8 cellular contexts compared by ENCODE assay signal in the genomic region with DNA sequence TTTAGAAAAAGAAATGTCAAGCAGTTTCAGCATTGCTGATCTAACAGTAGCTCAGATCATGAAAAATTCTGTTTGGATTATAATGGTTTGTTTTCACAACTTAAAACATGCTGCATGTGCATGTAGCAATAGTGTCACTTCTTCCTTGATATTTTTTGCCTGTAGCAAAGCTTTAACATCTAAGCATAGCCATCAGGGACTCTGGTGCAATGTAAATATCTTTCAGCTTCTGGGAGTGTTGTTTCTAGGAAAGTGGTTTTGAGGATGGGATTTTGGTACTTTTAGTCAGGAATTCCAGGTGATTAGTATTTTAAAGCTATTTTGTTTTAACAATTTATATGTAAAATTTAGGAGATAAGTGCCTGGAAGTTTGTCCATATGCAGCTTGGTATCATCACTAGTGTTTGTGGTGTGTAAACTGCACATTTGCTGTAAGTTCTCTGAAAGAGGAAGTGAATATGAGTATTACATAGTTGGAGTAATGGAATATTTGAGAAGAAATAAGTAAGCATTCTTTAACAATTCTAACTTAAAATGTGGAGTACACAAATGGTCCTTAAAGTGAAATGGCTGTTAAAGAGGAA. TPM values are rescaled to one million over a fixed set of nuclear protein-coding genes. Genes with fewer than 3 reads are reported as not detected.
DNase-seq lines count a peak whose midpoint lies in the region; ATAC-seq, FAIRE-seq and TF ChIP-seq lines count a peak whose summit lies in the region.

No MANE protein-coding gene starts in this region.

- H3K9me3 ChIP-seq in heart left ventricle (no peaks in the 10 kb centered on the region), kidney (ENCODE audit: control insufficient read depth in 1 of 2, low read length in 2 of 2) (no peaks in the 10 kb centered on the region), tibial nerve (no peaks in the 10 kb centered on the region)

- intact Hi-C loops in heart left ventricle (cut with DNase I) = loop anchor here in 7 of 10 donors (5.0 to 10.0 kb wide), 5 partner anchors 41 to 59 kb away; no protein-coding TSS in a partner anchor
- intact Hi-C loops in Right ventricle myocardium superior (cut with DNase I) = loop anchor here (10.0 kb wide), 1 partner anchor 57 kb away; no protein-coding TSS in a partner anchor
- intact Hi-C loops in kidney (cut with DNase I) = no loop called here

- TF ChIP-seq EP300 in tibial nerve (IDR thresholded peaks at IDR 0.05) = no peak

- H3K4me3 Mint-ChIP-seq in activated CD8-positive, alpha-beta T cell treated with anti-CD3 and anti-CD28 coated beads, Interleukin-2, amount 10 ng/mL, durations not matched to agents 7 days and 5 days = peak overlapping the region; percentile 98

- CTCF ChIA-PET in activated CD8-positive, alpha-beta T cell treated with anti-CD3 and anti-CD28 coated beads, Interleukin-2, amount 10 ng/mL, durations not matched to agents 7 days and 5 days (lab: Charles Lee) = interaction anchor here (0.6 to 3.4 kb wide), 14 partner anchors 10 to 343 kb away, joined by 3 to 16 read pairs (median 4); a partner anchor contains a TSS
- CTCF ChIA-PET in HEK293T (lab: Yijun Ruan, JAX) = interaction anchor here (0.6 to 1.0 kb wide), 2 partner anchors 61 to 66 kb away, joined by 3 to 5 read pairs; no protein-coding TSS in a partner anchor

- H3K27ac Mint-ChIP-seq in activated CD8-positive, alpha-beta T cell treated with anti-CD3 and anti-CD28 coated beads, Interleukin-2, amount 10 ng/mL, durations not matched to agents 7 days and 5 days = peak overlapping the region; percentile 96

- H3K4me1 Mint-ChIP-seq in activated CD8-positive, alpha-beta T cell treated with anti-CD3 and anti-CD28 coated beads, Interleukin-2, amount 10 ng/mL, durations not matched to agents 7 days and 5 days (ENCODE audit: low read depth) = peaks cover 50% of the 10 kb centered on the region

- ATAC-seq in heart left ventricle = no peak
- ATAC-seq in Right ventricle myocardium superior (ENCODE audit: poor library complexity) = no peak
- ATAC-seq in activated CD8-positive, alpha-beta T cell treated with anti-CD3 and anti-CD28 coated beads, Interleukin-2, amount 10 ng/mL, durations not matched to agents 7 days and 5 days = no peak
- no peak for ATAC-seq in HG03135 (IDR thresholded peaks at IDR 0.05; ENCODE audit: unreplicated experiment)

- H3K27me3 Mint-ChIP-seq in activated CD8-positive, alpha-beta T cell treated with anti-CD3 and anti-CD28 coated beads, Interleukin-2, amount 10 ng/mL, durations not matched to agents 7 days and 5 days (ENCODE audit: low read depth) = no peaks in the 10 kb centered on the region

- POLR2A ChIA-PET in activated CD8-positive, alpha-beta T cell treated with anti-CD3 and anti-CD28 coated beads, Interleukin-2, amount 10 ng/mL, durations not matched to agents 7 days and 5 days (lab: Charles Lee) = interaction anchor here (1.0 to 1.1 kb wide), 2 partner anchors 9 to 11 kb away, joined by 3 to 4 read pairs; no protein-coding TSS in a partner anchor
- POLR2A ChIA-PET in HEK293T (lab: Yijun Ruan, JAX) = interaction anchor here (1.0 to 1.2 kb wide), 2 partner anchors 37 to 63 kb away, joined by 3 read pairs; no protein-coding TSS in a partner anchor

- FAIRE-seq in kidney (lab: Jason Lieb, UNC) = no peak

- H3K27ac ChIP-seq in heart left ventricle (peak overlapping the region in 10 of 12 donors; percentile 88 to 98 (median 96)), kidney (ENCODE audit: low read depth in 2 of 2, low read length in 2 of 2) (peak overlapping the region; percentile 92 to 99), tibial nerve (peak overlapping the region; percentile 96 to 98 (median 98))

- TF ChIP-seq POLR2A in heart left ventricle (IDR thresholded peaks at IDR 0.05) = no peak
- no peak for TF ChIP-seq POLR2A in tibial nerve (IDR thresholded peaks at IDR 0.05)

- H3K9ac ChIP-seq in kidney (ENCODE audit: low read length in 2 of 2) = peak overlapping the region; percentile 90 to 94

- H3K27me3 ChIP-seq in heart left ventricle (no peaks in the 10 kb centered on the region), tibial nerve (no peaks in the 10 kb centered on the region)

- TF ChIP-seq CTCF in heart left ventricle (IDR thresholded peaks at IDR 0.05) (no peak), kidney (IDR thresholded peaks at IDR 0.05; ENCODE audit: borderline replicate concordance, extremely low read depth, insufficient read depth) (no peak), tibial nerve (IDR thresholded peaks at IDR 0.05) (no peak)

- DNase-seq in heart left ventricle (no peak), Right ventricle myocardium superior (no peak), kidney (no peak), tibial nerve (ENCODE audit: low spot score in 2 of 2) (no peak), HEK293T (ENCODE audit: extremely low spot score) (no peak), NCI-H1105 treated with DMSO at 0.1 percent for 48 hours (lab: John Stamatoyannopoulos, UW) (no peak)
- DNase-seq in activated CD8-positive, alpha-beta T cell treated with anti-CD3 and anti-CD28 coated beads, Interleukin-2, amount 10 ng/mL, durations not matched to agents 7 days and 5 days = no peak

- peaks cover 3% of the 10 kb centered on the region for H3K9me3 Mint-ChIP-seq in activated CD8-positive, alpha-beta T cell treated with anti-CD3 and anti-CD28 coated beads, Interleukin-2, amount 10 ng/mL, durations not matched to agents 7 days and 5 days (ENCODE audit: insufficient read depth)

- no peaks in the 10 kb centered on the region for H3K36me3 ChIP-seq in heart left ventricle
- no peaks in the 10 kb centered on the region for H3K36me3 ChIP-seq in kidney (ENCODE audit: control insufficient read depth in 1 of 2, insufficient read depth in 2 of 2, low read length in 2 of 2)
- no peaks in the 10 kb centered on the region for H3K36me3 ChIP-seq in tibial nerve

- H3K4me3 ChIP-seq in heart left ventricle (peak overlapping the region in 11 of 12 donors; percentile 79 to 100 (median 97)), kidney (ENCODE audit: low read length in 2 of 2) (peak overlapping the region; percentile 86 to 97), tibial nerve (peak overlapping the region; percentile 81 to 95 (median 92))

- H3K36me3 Mint-ChIP-seq in activated CD8-positive, alpha-beta T cell treated with anti-CD3 and anti-CD28 coated beads, Interleukin-2, amount 10 ng/mL, durations not matched to agents 7 days and 5 days (ENCODE audit: low read depth) = peaks cover 37% of the 10 kb centered on the region

- H3K4me1 ChIP-seq in heart left ventricle = peaks cover 0 to 65% (median 38%) of the 10 kb centered on the region in 12 donors
- peaks cover 11 to 12% of the 10 kb centered on the region in 2 donors for H3K4me1 ChIP-seq in kidney (ENCODE audit: control insufficient read depth in 1 of 2, insufficient read depth in 1 of 2, low read depth in 1 of 2, low read length in 2 of 2)
- H3K4me1 ChIP-seq in tibial nerve = peaks cover 0 to 56% (median 27%) of the 10 kb centered on the region in 4 donors

TF ChIP-seq in HEK293T, 16 proteins besides CTCF, POLR2A, EP300 and RAD21:
- no peak for TF ChIP-seq FOXM1 (IDR thresholded peaks at IDR 0.05; ENCODE audit: borderline replicate concordance)
- TF ChIP-seq NFRKB (IDR thresholded peaks at IDR 0.05) = no peak
- no peak for TF ChIP-seq BHLHE40 (IDR thresholded peaks at IDR 0.05; ENCODE audit: borderline replicate concordance)
- no peak for TF ChIP-seq FOXK2 (IDR thresholded peaks at IDR 0.05)
- TF ChIP-seq CTBP1 (IDR thresholded peaks at IDR 0.05; ENCODE audit: borderline replicate concordance) = no peak
- TF ChIP-seq HDGF (IDR thresholded peaks at IDR 0.05; ENCODE audit: borderline replicate concordance) = no peak

RNA-seq across cellular contexts. Expression of a gene that starts 1.9 kb away (rescaled TPM):
- total RNA-seq in heart left ventricle = 10 to 100 TPM in 4 of 9 donors, 1 to 10 TPM in 5; 5.6 to 12.1 (median 9.9) TPM
- 1 to 10 TPM; 4.0 to 4.7 TPM for polyA plus RNA-seq in heart left ventricle
- total RNA-seq in Right ventricle myocardium superior = 9.3 TPM
- total RNA-seq in activated CD8-positive, alpha-beta T cell treated with anti-CD3 and anti-CD28 coated beads, Interleukin-2, amount 10 ng/mL, durations not matched to agents 7 days and 5 days = 10 to 100 TPM; 24.5 to 27.4 TPM
- total RNA-seq in kidney = 18.0 TPM
- polyA plus RNA-seq in kidney (ENCODE audit: insufficient read depth, low read depth, low replicate concordance) = 7.3 TPM
- 10 to 100 TPM; 15.6 to 33.9 (median 29.1) TPM for total RNA-seq in tibial nerve
